Comparison of ENCODE assay signal across 1 cellular context in genomic region chr17:45231481-45232116, GRCh38.
TF ChIP-seq lines count a peak whose summit lies in the region.

No MANE protein-coding gene starts in this region.

TF ChIP-seq in HEK293T, 16 proteins besides CTCF, POLR2A, EP300 and RAD21 (continued from another document):
- TF ChIP-seq BHLHE40 (IDR thresholded peaks at IDR 0.05; ENCODE audit: borderline replicate concordance), result no peak
- no peak for TF ChIP-seq HDGF (IDR thresholded peaks at IDR 0.05; ENCODE audit: borderline replicate concordance)
- TF ChIP-seq, protein P1, sequence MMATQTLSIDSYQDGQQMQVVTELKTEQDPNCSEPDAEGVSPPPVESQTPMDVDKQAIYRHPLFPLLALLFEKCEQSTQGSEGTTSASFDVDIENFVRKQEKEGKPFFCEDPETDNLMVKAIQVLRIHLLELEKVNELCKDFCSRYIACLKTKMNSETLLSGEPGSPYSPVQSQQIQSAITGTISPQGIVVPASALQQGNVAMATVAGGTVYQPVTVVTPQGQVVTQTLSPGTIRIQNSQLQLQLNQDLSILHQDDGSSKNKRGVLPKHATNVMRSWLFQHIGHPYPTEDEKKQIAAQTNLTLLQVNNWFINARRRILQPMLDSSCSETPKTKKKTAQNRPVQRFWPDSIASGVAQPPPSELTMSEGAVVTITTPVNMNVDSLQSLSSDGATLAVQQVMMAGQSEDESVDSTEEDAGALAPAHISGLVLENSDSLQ (IDR thresholded peaks at IDR 0.05), result no peak
- TF ChIP-seq FOXK2 (IDR thresholded peaks at IDR 0.05), result no peak
- no peak for TF ChIP-seq FOXA1 (IDR thresholded peaks at IDR 0.05)
- TF ChIP-seq FOXM1 (IDR thresholded peaks at IDR 0.05; ENCODE audit: borderline replicate concordance), result no peak
